16 cellular contexts compared by ENCODE assay signal in the genomic region with DNA sequence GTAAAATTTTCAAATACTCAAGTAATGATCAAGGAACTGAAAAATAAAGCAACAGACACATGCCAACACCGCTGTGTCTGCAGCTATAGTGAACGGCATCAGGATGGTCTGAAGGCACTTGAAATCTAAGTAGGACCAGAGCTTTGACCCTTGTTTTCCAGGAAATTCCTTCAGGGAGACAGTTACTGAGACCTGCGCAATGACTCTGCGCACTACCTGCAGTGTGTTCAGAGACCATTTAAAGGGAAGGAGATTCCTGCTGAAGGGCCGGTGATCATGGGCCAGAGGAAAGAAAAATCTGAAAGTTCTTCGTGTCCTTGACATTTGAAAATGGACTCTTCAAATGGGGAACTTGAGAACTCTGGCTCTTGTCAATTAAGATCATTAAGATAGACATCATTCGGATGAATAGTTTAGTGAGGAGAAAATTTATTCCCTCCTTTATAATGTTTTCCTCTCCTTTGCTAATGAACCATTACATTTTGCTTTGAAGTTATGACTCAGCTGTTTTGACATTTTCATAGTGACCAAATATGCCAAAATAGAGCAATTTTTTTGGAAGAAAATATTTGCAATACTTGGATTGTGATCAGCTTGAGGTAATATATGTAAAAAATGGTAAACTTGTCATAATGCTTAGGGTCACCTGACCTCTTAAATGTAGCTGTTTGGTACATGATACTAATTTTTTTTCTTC.
A peak's percentile ranks its signal among the peaks of the same experiment; 100 is the strongest.
DNase-seq lines count a peak whose midpoint lies in the region; ATAC-seq and TF ChIP-seq lines count a peak whose summit lies in the region.
"Had no signal": no experiment of that assay in that cellular context is flagged by ENCODE, and none has a peak within 500 bp of the region (broad histone marks: within the 10 kb centered on the region; RNA-seq: fewer than 3 reads in every experiment).

No MANE protein-coding gene starts in this region.

- H3K9me3 ChIP-seq in neuronal stem cell (replicated peaks in 1 of 2; ENCODE audit: control insufficient read depth in 2 of 2, insufficient read depth in 1 of 2, low read depth in 1 of 2, low read length in 2 of 2) (no peaks in the 10 kb centered on the region), ascending aorta (no peaks in the 10 kb centered on the region)

- no peaks in the 10 kb centered on the region for H3K27me3 ChIP-seq in neuronal stem cell (ENCODE audit: control insufficient read depth in 3 of 3, insufficient read depth in 3 of 3, low read depth in 1 of 3, low read length in 3 of 3)
- no peaks in the 10 kb centered on the region for H3K27me3 ChIP-seq in ascending aorta
- H3K27me3 ChIP-seq: SJCRH30 had no signal

- no peak overlapping the region for H2BK120ac ChIP-seq in neuronal stem cell (ENCODE audit: low read depth, low read length)

- H2BK5ac ChIP-seq in neuronal stem cell (ENCODE audit: low read length) = no peak overlapping the region

- DNase-seq in Caki2 (ENCODE audit: low read depth) (peak; percentile 25), EL (peak; percentile 10), neuronal stem cell (ENCODE audit: low spot score) (no peak), left cardiac atrium (no peak), posterior vena cava (ENCODE audit: low spot score) (no peak), ascending aorta (ENCODE audit: low spot score in 2 of 2) (no peak)
- DNase-seq: CD4-positive, alpha-beta memory T cell; H7; Kasumi-1; MM.1S; NCI-H1092 treated with DMSO at 0.1 percent for 48 hours; NCI-H1694; NCI-H226; NCI-H69; SJCRH30 had no signal

- no peak for ATAC-seq in SK-N-SH treated with all-trans-retinoic acid at 6 μM for 48 hours
- no peak for ATAC-seq in left cardiac atrium

- no peak overlapping the region for H3K4ac ChIP-seq in neuronal stem cell (ENCODE audit: low read length)

- H2BK15ac ChIP-seq in neuronal stem cell (ENCODE audit: low read length) = no peak overlapping the region

- H3K4me3 ChIP-seq in neuronal stem cell (ENCODE audit: low read length in 2 of 2) (peak overlapping the region in 1 of 2 donors; percentile 51), ascending aorta (no peak overlapping the region)
- H3K4me3 ChIP-seq: SJCRH30 had no signal

- no peak overlapping the region for H3K27ac ChIP-seq in neuronal stem cell (replicated peaks; ENCODE audit: low read length)
- no peak overlapping the region for H3K27ac ChIP-seq in ascending aorta
- H3K27ac ChIP-seq: SJCRH30 had no signal

- no peak for TF ChIP-seq CTCF in ascending aorta (IDR thresholded peaks at IDR 0.05)

- peak overlapping the region; percentile 61 for H2AFZ ChIP-seq in neuronal stem cell (ENCODE audit: low read length)

- no CpG with 5 or more reads among the region's 7 CpGs for WGBS in neuronal stem cell (ENCODE audit: extremely low coverage in 2 of 2, insufficient read length in 2 of 2, insufficient replicate concordance in 1 of 2), 2 donors

- H3K36me3 ChIP-seq in neuronal stem cell (replicated peaks in 1 of 2; ENCODE audit: control insufficient read depth in 2 of 2, insufficient read depth in 2 of 2, low read length in 2 of 2) (no peaks in the 10 kb centered on the region), ascending aorta (no peaks in the 10 kb centered on the region)
- H3K36me3 ChIP-seq: SJCRH30 had no signal

- no peak overlapping the region for H3K23ac ChIP-seq in neuronal stem cell (ENCODE audit: low read depth, low read length, poor library complexity)

- H4K8ac ChIP-seq in neuronal stem cell (ENCODE audit: low read depth, low read length) = no peak overlapping the region

- no peak overlapping the region for H3K9ac ChIP-seq in neuronal stem cell (ENCODE audit: low read depth, low read length, poor library complexity)

- no peak overlapping the region for H3K4me2 ChIP-seq in neuronal stem cell (ENCODE audit: insufficient read depth, low read length, poor library complexity, severe bottlenecking)

- intact Hi-C loops in left cardiac atrium (cut with DNase I) = no loop called here
- intact Hi-C loops in posterior vena cava (cut with DNase I) = no loop called here
- intact Hi-C loops in ascending aorta (cut with DNase I) = no loop called here

- no peak overlapping the region for H3K14ac ChIP-seq in neuronal stem cell (ENCODE audit: low read length)

- no peak overlapping the region for H2BK12ac ChIP-seq in neuronal stem cell (ENCODE audit: low read length)

- H3K79me1 ChIP-seq in neuronal stem cell (ENCODE audit: low read depth, low read length) = no peaks in the 10 kb centered on the region

- H3K18ac ChIP-seq in neuronal stem cell (ENCODE audit: low read length) = no peak overlapping the region

- H2AK5ac ChIP-seq in neuronal stem cell (ENCODE audit: low read depth, low read length) = no peak overlapping the region

- in situ Hi-C loops in Caki2 (cut with HindIII; ENCODE audit: low pct_unique_long_range_greater_than_20kb, low sequenced_read_pairs) = no loop called here

- H3K4me1 ChIP-seq in neuronal stem cell (ENCODE audit: control insufficient read depth in 2 of 2, insufficient read depth in 1 of 2, low read depth in 1 of 2, low read length in 2 of 2) (no peaks in the 10 kb centered on the region), ascending aorta (no peaks in the 10 kb centered on the region)

- no peak overlapping the region for H4K91ac ChIP-seq in neuronal stem cell (ENCODE audit: low read depth, low read length, poor library complexity)

TF ChIP-seq in SK-N-SH treated with all-trans-retinoic acid at 6 μM for 48 hours, 23 proteins besides CTCF, POLR2A, EP300 and RAD21:
- TF ChIP-seq, protein P1, sequence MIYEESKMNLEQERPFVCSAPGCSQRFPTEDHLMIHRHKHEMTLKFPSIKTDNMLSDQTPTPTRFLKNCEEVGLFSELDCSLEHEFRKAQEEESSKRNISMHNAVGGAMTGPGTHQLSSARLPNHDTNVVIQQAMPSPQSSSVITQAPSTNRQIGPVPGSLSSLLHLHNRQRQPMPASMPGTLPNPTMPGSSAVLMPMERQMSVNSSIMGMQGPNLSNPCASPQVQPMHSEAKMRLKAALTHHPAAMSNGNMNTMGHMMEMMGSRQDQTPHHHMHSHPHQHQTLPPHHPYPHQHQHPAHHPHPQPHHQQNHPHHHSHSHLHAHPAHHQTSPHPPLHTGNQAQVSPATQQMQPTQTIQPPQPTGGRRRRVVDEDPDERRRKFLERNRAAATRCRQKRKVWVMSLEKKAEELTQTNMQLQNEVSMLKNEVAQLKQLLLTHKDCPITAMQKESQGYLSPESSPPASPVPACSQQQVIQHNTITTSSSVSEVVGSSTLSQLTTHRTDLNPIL (CRISPR knock-in tag; IDR thresholded peaks at IDR 0.05; ENCODE audit: low read depth) = no peak
- TF ChIP-seq ZNF70 (CRISPR knock-in tag; IDR thresholded peaks at IDR 0.05) (no peak), ISL1 (CRISPR knock-in tag; IDR thresholded peaks at IDR 0.05) (peak; percentile 13; the same call in 1 of the 2 replicates)

Comparison
In these comparisons a context has a peak if more than half of its experiments do, and no peak if none do; other contexts are left out.
1. DNase-seq: peak in Caki2 (single experiment) and EL (single experiment); none in neuronal stem cell (single experiment), left cardiac atrium (single experiment), posterior vena cava (single experiment) and ascending aorta (0 of 2).